Comparison of ENCODE assay signal across 1 cellular context in genomic region chr18:48850891-48851302, GRCh38.
TF ChIP-seq lines count a peak whose summit lies in the region.

No MANE protein-coding gene starts in this region.

TF ChIP-seq in WTC11, 78 proteins besides CTCF, POLR2A, EP300 and RAD21 (continued from another document):
- TF ChIP-seq AFF4 (CRISPR knock-in tag; IDR thresholded peaks at IDR 0.05; ENCODE audit: borderline replicate concordance) (no peak), IRF1 (CRISPR knock-in tag; IDR thresholded peaks at IDR 0.05) (no peak), ZNF425 (CRISPR knock-in tag; conservative IDR thresholded peaks at IDR 0.05) (no peak), SMAD4 (CRISPR knock-in tag; IDR thresholded peaks at IDR 0.05) (no peak), SOX15 (CRISPR knock-in tag; IDR thresholded peaks at IDR 0.05) (no peak), ZBTB21 (CRISPR knock-in tag; IDR thresholded peaks at IDR 0.05; ENCODE audit: borderline replicate concordance) (no peak), EMX1 (CRISPR knock-in tag; IDR thresholded peaks at IDR 0.05) (no peak), RELA (CRISPR knock-in tag; IDR thresholded peaks at IDR 0.05; ENCODE audit: borderline replicate concordance) (no peak), ZNF317 (CRISPR knock-in tag; IDR thresholded peaks at IDR 0.05; ENCODE audit: borderline replicate concordance, low read depth) (no peak), ZNF423 (CRISPR knock-in tag; IDR thresholded peaks at IDR 0.05) (no peak)
